Comparison of ENCODE assay signal across 10 cellular contexts in genomic region chr18:49819768-49820662, GRCh38. TPM values are rescaled to one million over a fixed set of nuclear protein-coding genes. Genes with fewer than 3 reads are reported as not detected.
DNase-seq lines count a peak whose midpoint lies in the region; ATAC-seq and FAIRE-seq lines count a peak whose summit lies in the region.
"Had no signal": no experiment of that assay in that cellular context is flagged by ENCODE, and none has a peak within 500 bp of the region (broad histone marks: within the 10 kb centered on the region; RNA-seq: fewer than 3 reads in every experiment).

No MANE protein-coding gene starts in this region.

- H3K9me3 Mint-ChIP-seq in CD4-positive, CD25-positive, alpha-beta regulatory T cell: peaks cover 0 to 1% (median 0%) of the 10 kb centered on the region in 7 donors
- H3K9me3 Mint-ChIP-seq in T-cell: no peaks in the 10 kb centered on the region
- H3K9me3 Mint-ChIP-seq: dendritic cell treated with granulocyte-macrophage colony-stimulating factor and Interleukin-4, amounts not matched to agents 40 ng/mL and 50 ng/mL, for 4 days; memory B cell had no signal

- no peaks in the 10 kb centered on the region for H3K36me3 ChIP-seq in CD4-positive, CD25-positive, alpha-beta regulatory T cell (ENCODE audit: control insufficient read depth, insufficient read depth, low read length)

- H3K4me3 Mint-ChIP-seq in CD4-positive, CD25-positive, alpha-beta regulatory T cell: peak overlapping the region; percentile 49 to 87 (median 74)
- peak overlapping the region; percentile 56 to 81 (median 60) for H3K4me3 Mint-ChIP-seq in T-cell
- H3K4me3 Mint-ChIP-seq: dendritic cell treated with granulocyte-macrophage colony-stimulating factor and Interleukin-4, amounts not matched to agents 40 ng/mL and 50 ng/mL, for 4 days; memory B cell had no signal

- FAIRE-seq in urothelium cell line (lab: Jason Lieb, UNC): no peak

- no peaks in the 10 kb centered on the region for H3K27me3 ChIP-seq in CD4-positive, CD25-positive, alpha-beta regulatory T cell (ENCODE audit: control insufficient read depth, insufficient read depth, low read length)

- no peaks in the 10 kb centered on the region for H3K36me3 Mint-ChIP-seq in CD4-positive, CD25-positive, alpha-beta regulatory T cell
- peaks cover 5% of the 10 kb centered on the region for H3K36me3 Mint-ChIP-seq in T-cell

- H3K4me1 Mint-ChIP-seq in CD4-positive, CD25-positive, alpha-beta regulatory T cell: peaks cover 28 to 70% (median 59%) of the 10 kb centered on the region in 4 donors
- peaks cover 61 to 68% (median 66%) of the 10 kb centered on the region in 3 donors for H3K4me1 Mint-ChIP-seq in T-cell

- peak overlapping the region; percentile 68 for H3K4me3 ChIP-seq in CD4-positive, CD25-positive, alpha-beta regulatory T cell (ENCODE audit: low read depth, low read length)

- POLR2A ChIA-PET in T-cell (lab: Charles Lee): no interaction called here

- DNase-seq in CD4-positive, CD25-positive, alpha-beta regulatory T cell: peak; percentile 9 to 86 (median 64)
- DNase-seq in HCEC 1CT (peak; percentile 9), T-cell (peak in 32 of 34 experiments; percentile 6 to 71 (median 50)), NCI-H187 (lab: John Stamatoyannopoulos, UW) (no peak), NCI-H774 (lab: John Stamatoyannopoulos, UW) (no peak), urothelium cell line (ENCODE audit: low spot score) (no peak)
- DNase-seq in central memory CD4-positive, alpha-beta T cell: peak; percentile 79

- CTCF ChIA-PET in T-cell (lab: Charles Lee): interaction anchor here (0.6 to 1.2 kb wide), 4 partner anchors 11 to 537 kb away, joined by 3 to 9 read pairs (median 4); no protein-coding TSS in a partner anchor

- H3K9me3 ChIP-seq in CD4-positive, CD25-positive, alpha-beta regulatory T cell (ENCODE audit: control insufficient read depth in 2 of 2, low read length in 2 of 2): no peaks in the 10 kb centered on the region

- peak; percentile 75 to 80 for ATAC-seq in CD4-positive, CD25-positive, alpha-beta regulatory T cell (ENCODE audit: low read depth in 2 of 2)
- ATAC-seq in T-cell (replicated peaks in 1 of 4) (peak; percentile 88 to 92 (median 91)), GM21576 (IDR thresholded peaks at IDR 0.05; ENCODE audit: unreplicated experiment) (no peak)

- peaks cover 45% of the 10 kb centered on the region for H3K4me1 ChIP-seq in CD4-positive, CD25-positive, alpha-beta regulatory T cell (ENCODE audit: control insufficient read depth, insufficient read depth, low read length, poor library complexity, severe bottlenecking)

- H3K27ac Mint-ChIP-seq in CD4-positive, CD25-positive, alpha-beta regulatory T cell: peak overlapping the region; percentile 85 to 95 (median 93)
- peak overlapping the region; percentile 88 to 93 for H3K27ac Mint-ChIP-seq in T-cell
- H3K27ac Mint-ChIP-seq: dendritic cell treated with granulocyte-macrophage colony-stimulating factor and Interleukin-4, amounts not matched to agents 40 ng/mL and 50 ng/mL, for 4 days; memory B cell had no signal

- H3K27me3 Mint-ChIP-seq in CD4-positive, CD25-positive, alpha-beta regulatory T cell: no peaks in the 10 kb centered on the region
- no peaks in the 10 kb centered on the region for H3K27me3 Mint-ChIP-seq in T-cell
- H3K27me3 Mint-ChIP-seq: dendritic cell treated with granulocyte-macrophage colony-stimulating factor and Interleukin-4, amounts not matched to agents 40 ng/mL and 50 ng/mL, for 4 days; memory B cell had no signal

- H3K27ac ChIP-seq in CD4-positive, CD25-positive, alpha-beta regulatory T cell (ENCODE audit: insufficient read depth, low read length, poor library complexity, severe bottlenecking): peak overlapping the region; percentile 66

RNA-seq across cellular contexts. Expression of gene ACAA2, which starts 6.7 kb away (rescaled TPM):
- total RNA-seq in CD4-positive, CD25-positive, alpha-beta regulatory T cell: 16.1 TPM
- polyA plus RNA-seq in CD4-positive, CD25-positive, alpha-beta regulatory T cell: 10 to 100 TPM; 68.7 to 91.9 (median 79.5) TPM
- total RNA-seq in T-cell: 10 to 100 TPM; 20.1 to 34.1 (median 28.3) TPM

Comparison
In these comparisons a context has a peak if more than half of its experiments do, and no peak if none do; other contexts are left out.
1. DNase-seq: peak in CD4-positive, CD25-positive, alpha-beta regulatory T cell (3 of 3), HCEC 1CT (single experiment), T-cell (32 of 34) and central memory CD4-positive, alpha-beta T cell (single experiment); none in NCI-H187 (0 of 2), NCI-H774 (single experiment) and urothelium cell line (single experiment).